ENCODE assay signal across 16 cellular contexts in the genomic region with DNA sequence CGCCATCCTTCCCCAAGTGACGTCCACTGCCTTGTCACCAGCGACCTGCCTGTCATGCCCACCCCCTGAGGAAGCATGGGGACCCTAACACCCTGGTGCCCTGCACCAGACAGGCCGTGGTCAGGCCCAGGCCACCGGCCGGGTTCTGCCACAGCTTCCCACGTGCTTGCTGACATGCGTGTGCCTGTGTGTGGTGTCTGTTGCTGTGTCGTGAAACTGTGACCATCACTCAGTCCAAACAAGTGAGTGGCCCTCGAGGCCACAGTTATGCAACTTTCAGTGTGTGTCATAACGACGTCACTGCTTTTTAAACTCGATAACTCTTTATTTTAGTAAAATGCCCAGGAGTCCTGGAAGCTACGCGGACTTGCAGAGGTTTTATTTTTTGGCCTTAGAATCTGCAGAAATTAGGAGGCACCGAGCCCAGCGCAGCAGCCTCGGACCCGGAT. TPM values are rescaled to one million over a fixed set of nuclear protein-coding genes. Genes with fewer than 3 reads are reported as not detected.
DNase-seq lines count a peak whose midpoint lies in the region; ATAC-seq and TF ChIP-seq lines count a peak whose summit lies in the region.
"Had no signal": no experiment of that assay in that cellular context is flagged by ENCODE, and none has a peak within 500 bp of the region (broad histone marks: within the 10 kb centered on the region; RNA-seq: fewer than 3 reads in every experiment).

No MANE protein-coding gene starts in this region.

- H3K4me1 ChIP-seq in liver (ENCODE audit: control insufficient read depth in 4 of 4, insufficient read depth in 4 of 4, low read length in 3 of 4): peaks cover 0 to 5% (median 4%) of the 10 kb centered on the region in 4 donors
- H3K4me1 ChIP-seq in Caco-2: no peaks in the 10 kb centered on the region
- H3K4me1 ChIP-seq: ascending aorta had no signal

- POLR2A ChIA-PET in Caco-2 (lab: Charles Lee): no interaction called here

- peak overlapping the region; percentile 13 for H3K4me3 Mint-ChIP-seq in central memory CD8-positive, alpha-beta T cell
- no peak overlapping the region for H3K4me3 Mint-ChIP-seq in Caco-2 (ENCODE audit: unreplicated experiment)
- H3K4me3 Mint-ChIP-seq in T-helper 2 cell treated with Interferon-gamma antibody and Interleukin-4, amounts not matched to agents 5 μg/mL and 100 μg/mL, for 36 hours: no peak overlapping the region
- H3K4me3 Mint-ChIP-seq: naive B cell had no signal

- H3K27ac Mint-ChIP-seq in central memory CD8-positive, alpha-beta T cell (ENCODE audit: low read depth): peak overlapping the region; percentile 59
- no peak overlapping the region for H3K27ac Mint-ChIP-seq in Caco-2 (ENCODE audit: unreplicated experiment)
- H3K27ac Mint-ChIP-seq in T-helper 2 cell treated with Interferon-gamma antibody and Interleukin-4, amounts not matched to agents 5 μg/mL and 100 μg/mL, for 36 hours: no peak overlapping the region

- H3K4me1 Mint-ChIP-seq in central memory CD8-positive, alpha-beta T cell: peaks cover 15% of the 10 kb centered on the region
- peaks cover 2% of the 10 kb centered on the region for H3K4me1 Mint-ChIP-seq in Caco-2 (ENCODE audit: low read depth, unreplicated experiment)
- H3K4me1 Mint-ChIP-seq in T-helper 2 cell treated with Interferon-gamma antibody and Interleukin-4, amounts not matched to agents 5 μg/mL and 100 μg/mL, for 36 hours (ENCODE audit: low read depth): peaks cover 9% of the 10 kb centered on the region

- no TSS peak for BruUV-seq in Caco-2 (replicated peaks; lab: Mats Ljungman, UMichigan)

- TF ChIP-seq CTCF in liver (IDR thresholded peaks at IDR 0.05; ENCODE audit: low read depth, low read length, missing input control): no peak
- no peak for TF ChIP-seq CTCF in Caco-2 (IDR thresholded peaks at IDR 0.05; ENCODE audit: insufficient read depth in 1 of 2, low read depth in 1 of 2, low read length in 1 of 2, severe bottlenecking in 1 of 2, unreplicated experiment in 1 of 2)

- CTCF ChIA-PET in Caco-2 (lab: Charles Lee): no interaction called here

- H3K27me3 Mint-ChIP-seq in central memory CD8-positive, alpha-beta T cell: no peaks in the 10 kb centered on the region
- no peaks in the 10 kb centered on the region for H3K27me3 Mint-ChIP-seq in Caco-2 (ENCODE audit: insufficient read depth, unreplicated experiment)
- H3K27me3 Mint-ChIP-seq in T-helper 2 cell treated with Interferon-gamma antibody and Interleukin-4, amounts not matched to agents 5 μg/mL and 100 μg/mL, for 36 hours (ENCODE audit: low read depth): no peaks in the 10 kb centered on the region
- H3K27me3 Mint-ChIP-seq: naive B cell had no signal

- WGBS in liver: 56% methylated on average over 19 of the region's 19 CpGs

- intact Hi-C loops in Caco-2 (cut with micrococcal nuclease; ENCODE audit: unreplicated experiment): no loop called here

- H3K27me3 ChIP-seq in liver (ENCODE audit: control insufficient read depth in 4 of 4, insufficient read depth in 4 of 4, low read length in 3 of 4): no peaks in the 10 kb centered on the region
- H3K27me3 ChIP-seq in Caco-2 (replicated peaks; ENCODE audit: control insufficient read depth, insufficient read depth, low read length): no peaks in the 10 kb centered on the region
- H3K27me3 ChIP-seq: ascending aorta had no signal

- H3K9ac ChIP-seq in liver (ENCODE audit: low read depth in 1 of 2, low read length in 2 of 2): no peak overlapping the region

- peaks cover 69% of the 10 kb centered on the region for H3K36me3 Mint-ChIP-seq in central memory CD8-positive, alpha-beta T cell (ENCODE audit: insufficient read depth)
- no peaks in the 10 kb centered on the region for H3K36me3 Mint-ChIP-seq in Caco-2 (ENCODE audit: insufficient read depth, unreplicated experiment)
- peaks cover 22% of the 10 kb centered on the region for H3K36me3 Mint-ChIP-seq in T-helper 2 cell treated with Interferon-gamma antibody and Interleukin-4, amounts not matched to agents 5 μg/mL and 100 μg/mL, for 36 hours (ENCODE audit: low read depth)

- no peak for ATAC-seq in central memory CD8-positive, alpha-beta T cell (replicated peaks; ENCODE audit: extremely low read depth, poor library complexity, severe bottlenecking)

- TF ChIP-seq RAD21 in liver (IDR thresholded peaks at IDR 0.05): no peak

- peak overlapping the region; percentile 27 to 67 for H3K27ac ChIP-seq in liver (ENCODE audit: low read depth in 1 of 2, low read length in 2 of 2)
- H3K27ac ChIP-seq: ascending aorta, VCaP had no signal

- no peaks in the 10 kb centered on the region for H3K9me3 Mint-ChIP-seq in central memory CD8-positive, alpha-beta T cell
- no peaks in the 10 kb centered on the region for H3K9me3 Mint-ChIP-seq in Caco-2 (ENCODE audit: unreplicated experiment)
- H3K9me3 Mint-ChIP-seq in T-helper 2 cell treated with Interferon-gamma antibody and Interleukin-4, amounts not matched to agents 5 μg/mL and 100 μg/mL, for 36 hours: no peaks in the 10 kb centered on the region
- H3K9me3 Mint-ChIP-seq: naive B cell had no signal

- H3K9me3 ChIP-seq in liver (ENCODE audit: control insufficient read depth in 4 of 4, low read length in 3 of 4) (no peaks in the 10 kb centered on the region), Caco-2 (no peaks in the 10 kb centered on the region)
- H3K9me3 ChIP-seq: ascending aorta had no signal

- H3K36me3 ChIP-seq in liver (ENCODE audit: control insufficient read depth in 4 of 4, insufficient read depth in 3 of 4, low read depth in 1 of 4, low read length in 3 of 4) (peaks cover 0 to 5% (median 1%) of the 10 kb centered on the region in 4 donors), Caco-2 (ENCODE audit: control insufficient read depth, insufficient read depth, low read length) (no peaks in the 10 kb centered on the region)

- DNase-seq in AG20443 (ENCODE audit: low spot score) (peak; percentile 62), MV-4-11 (lab: John Stamatoyannopoulos, UW) (peak; percentile 60), Caco-2 (no peak), NCI-H1105 treated with DMSO at 0.1 percent for 48 hours (lab: John Stamatoyannopoulos, UW) (no peak)
- no peak for DNase-seq in central memory CD8-positive, alpha-beta T cell (ENCODE audit: low spot score in 2 of 2)
- DNase-seq in T-helper 2 cell treated with Interferon-gamma antibody and Interleukin-4, amounts not matched to agents 5 μg/mL and 100 μg/mL, for 36 hours (ENCODE audit: low spot score): no peak
- no peak for DNase-seq in stimulated activated CD4-positive, alpha-beta T cell treated with anti-CD3 and anti-CD28 coated beads, Interleukin-2, amount 100 ng/mL, for 24 hours
- DNase-seq: activated T-cell treated with anti-CD3 and anti-CD28 coated beads for 4 hours, naive B cell, NCI-H1417 treated with DMSO at 0.1 percent for 48 hours, NCI-H510A, SHP77 had no signal

- H3K4me3 ChIP-seq in liver (ENCODE audit: low read depth in 1 of 3, low read length in 3 of 3) (no peak overlapping the region), Caco-2 (ENCODE audit: low read depth, low read length) (no peak overlapping the region)
- H3K4me3 ChIP-seq: ascending aorta had no signal

TF ChIP-seq in liver, 16 proteins besides CTCF, POLR2A, EP300 and RAD21:
- TF ChIP-seq NR2F2 (IDR thresholded peaks at IDR 0.05): no peak
- no peak for TF ChIP-seq GABPA (IDR thresholded peaks at IDR 0.05 in 1 of 2, conservative IDR thresholded peaks at IDR 0.05 in 1 of 2)
- peak; percentile 20 to 41 for TF ChIP-seq HNF4A (conservative IDR thresholded peaks at IDR 0.05)
- peak; percentile 39 to 40 for TF ChIP-seq RXRA (IDR thresholded peaks at IDR 0.05)
- TF ChIP-seq, protein P1, sequence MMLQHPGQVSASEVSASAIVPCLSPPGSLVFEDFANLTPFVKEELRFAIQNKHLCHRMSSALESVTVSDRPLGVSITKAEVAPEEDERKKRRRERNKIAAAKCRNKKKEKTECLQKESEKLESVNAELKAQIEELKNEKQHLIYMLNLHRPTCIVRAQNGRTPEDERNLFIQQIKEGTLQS (IDR thresholded peaks at IDR 0.05): no peak
TF ChIP-seq in liver: peak in this region for 2.

RNA-seq across cellular contexts. Expression of a gene that starts 8.5 kb away (rescaled TPM):
- total RNA-seq in liver: not detected
- not detected for polyA plus RNA-seq in liver
- not detected in 2 replicates for total RNA-seq in Caco-2 (2022)
- total RNA-seq: ascending aorta had no signal
- polyA plus RNA-seq: BJ had no signal

RNA-seq across cellular contexts. Expression of a gene that starts 20.0 kb away (rescaled TPM):
- total RNA-seq in liver: 10 to 100 TPM; 10.6 to 23.0 TPM
- 10 to 100 TPM in 1 of 2 donors, 1 to 10 TPM in 1; 7.4 to 12.8 TPM for polyA plus RNA-seq in liver
- total RNA-seq in Caco-2 (2022): 29.5 and 30.3 TPM in 2 replicates

RNA-seq across cellular contexts. Expression of a gene that starts 26.8 kb away (rescaled TPM):
- not detected for total RNA-seq in liver
- not detected for polyA plus RNA-seq in liver
- not detected in 2 replicates for total RNA-seq in Caco-2 (2022)
- total RNA-seq: ascending aorta had no signal
- polyA plus RNA-seq: BJ had no signal

RNA-seq across cellular contexts. Expression of a gene that starts 46.2 kb away (rescaled TPM):
- total RNA-seq in liver (not detected), Caco-2 (2022) (not detected in 2 replicates)
- not detected for polyA plus RNA-seq in liver
- total RNA-seq: ascending aorta had no signal
- polyA plus RNA-seq: BJ had no signal

Comparison
In these comparisons a context has a peak if more than half of its experiments do, and no peak if none do; other contexts are left out.
1. DNase-seq: peak in AG20443 (single experiment) and MV-4-11 (single experiment); none in central memory CD8-positive, alpha-beta T cell (0 of 2), Caco-2 (0 of 2), T-helper 2 cell treated with Interferon-gamma antibody and Interleukin-4, amounts not matched to agents 5 μg/mL and 100 μg/mL, for 36 hours (single experiment), NCI-H1105 treated with DMSO at 0.1 percent for 48 hours (single experiment) and stimulated activated CD4-positive, alpha-beta T cell treated with anti-CD3 and anti-CD28 coated beads, Interleukin-2, amount 100 ng/mL, for 24 hours (0 of 2).